8 cellular contexts compared by ENCODE assay signal in genomic region chrX:46561931-46562721, GRCh38. TPM values are rescaled to one million over a fixed set of nuclear protein-coding genes. Genes with fewer than 3 reads are reported as not detected.
DNase-seq lines count a peak whose midpoint lies in the region; ATAC-seq, FAIRE-seq and TF ChIP-seq lines count a peak whose summit lies in the region.

No MANE protein-coding gene starts in this region.

- POLR2A ChIA-PET in A549 (lab: Yijun Ruan, JAX), result no interaction called here
- POLR2A ChIA-PET in naive thymus-derived CD8-positive, alpha-beta T cell (lab: Charles Lee), result no interaction called here

- no peak for TF ChIP-seq POLR2A in A549 (IDR thresholded peaks at IDR 0.05; ENCODE audit: low read length)

- TF ChIP-seq CTCF in A549 (IDR thresholded peaks at IDR 0.05), result no peak

- H3K4me1 ChIP-seq in A549, result peaks cover 16% of the 10 kb centered on the region

- ATAC-seq in A549 (no peak), GM18907 (IDR thresholded peaks at IDR 0.05; ENCODE audit: unreplicated experiment) (peak; percentile 99), HG03045 (IDR thresholded peaks at IDR 0.05; ENCODE audit: unreplicated experiment) (peak; percentile 97), naive B cell (ENCODE audit: low read depth in 2 of 2) (peak; percentile 96)
- no peak for ATAC-seq in naive thymus-derived CD8-positive, alpha-beta T cell

- FAIRE-seq in A549 (lab: Jason Lieb, UNC), result no peak

- H3K27ac Mint-ChIP-seq in naive B cell, result peak overlapping the region in 3 of 6 donors; percentile 43 to 60 (median 50)
- H3K27ac Mint-ChIP-seq in naive thymus-derived CD8-positive, alpha-beta T cell, result peak overlapping the region in 3 of 10 donors; percentile 15 to 71 (median 40)

- no peak overlapping the region for H3K4me2 ChIP-seq in A549

- H3K4me3 ChIP-seq in A549, result no peak overlapping the region

- peaks cover 13 to 46% (median 19%) of the 10 kb centered on the region in 3 donors for H3K27me3 Mint-ChIP-seq in naive B cell
- no peaks in the 10 kb centered on the region for H3K27me3 Mint-ChIP-seq in naive thymus-derived CD8-positive, alpha-beta T cell

- peak overlapping the region; percentile 20 to 38; a peak in 2 of 6 replicates for H3K27ac ChIP-seq in A549

- no peak for TF ChIP-seq RAD21 in A549 (conservative IDR thresholded peaks at IDR 0.05 in 1 of 2, IDR thresholded peaks at IDR 0.05 in 1 of 2)

- H3K9me3 ChIP-seq in A549, result no peaks in the 10 kb centered on the region

- DNase-seq in A549 (ENCODE audit: low read depth in 1 of 2, low spot score in 1 of 2), result no peak
- peak; percentile 74 for DNase-seq in RPMI7951 (ENCODE audit: low read depth)
- DNase-seq in naive B cell, result peak; percentile 46
- no peak for DNase-seq in naive thymus-derived CD8-positive, alpha-beta T cell
- DNase-seq in kidney glomerular epithelial cell (lab: John Stamatoyannopoulos, UW), result no peak
- DNase-seq in epidermal melanocyte (ENCODE audit: insufficient read length, low spot score), result no peak

- CTCF ChIA-PET in A549 (lab: Yijun Ruan, JAX), result interaction anchor here (0.6 to 2.0 kb wide), 4 partner anchors 10 to 232 kb away, joined by 3 to 7 read pairs (median 4); no protein-coding TSS in a partner anchor

- peaks cover 0 to 6% of the 10 kb centered on the region in 2 donors for H3K36me3 Mint-ChIP-seq in naive B cell
- H3K36me3 Mint-ChIP-seq in naive thymus-derived CD8-positive, alpha-beta T cell, result peaks cover 0 to 11% (median 0%) of the 10 kb centered on the region in 3 donors

- peaks cover 12 to 20% (median 17%) of the 10 kb centered on the region in 3 donors for H3K4me1 Mint-ChIP-seq in naive B cell
- H3K4me1 Mint-ChIP-seq in naive thymus-derived CD8-positive, alpha-beta T cell, result peaks cover 2 to 16% (median 4%) of the 10 kb centered on the region in 4 donors

- WGBS in A549 (ENCODE audit: missing lambda C conversion rate), result 87% methylated on average over 5 of the region's 5 CpGs

- peaks cover 0 to 9% (median 0%) of the 10 kb centered on the region in 7 donors for H3K9me3 Mint-ChIP-seq in naive B cell
- peaks cover 0 to 2% (median 0%) of the 10 kb centered on the region in 9 donors for H3K9me3 Mint-ChIP-seq in naive thymus-derived CD8-positive, alpha-beta T cell

- TF ChIP-seq EP300 in A549 (IDR thresholded peaks at IDR 0.05), result no peak

- H3K4me3 Mint-ChIP-seq in naive B cell, result peak overlapping the region in 6 of 8 donors; percentile 6 to 61 (median 39)
- peak overlapping the region in 1 of 10 donors; percentile 29 for H3K4me3 Mint-ChIP-seq in naive thymus-derived CD8-positive, alpha-beta T cell

TF ChIP-seq in A549, 52 proteins besides CTCF, POLR2A, EP300 and RAD21:
- no peak for TF ChIP-seq FOXS1 (CRISPR knock-in tag; IDR thresholded peaks at IDR 0.05)
- no peak for TF ChIP-seq ESRRA (IDR thresholded peaks at IDR 0.05; ENCODE audit: borderline replicate concordance, low read length)
- TF ChIP-seq POLR2AphosphoS2 (conservative IDR thresholded peaks at IDR 0.05; ENCODE audit: low read length), result no peak
- no peak for TF ChIP-seq CBX2 (IDR thresholded peaks at IDR 0.05; ENCODE audit: borderline replicate concordance, low read depth)
- TF ChIP-seq CBX8 (IDR thresholded peaks at IDR 0.05), result no peak
- TF ChIP-seq MAZ (IDR thresholded peaks at IDR 0.05; ENCODE audit: borderline replicate concordance, low read depth, low read length), result no peak
- no peak for TF ChIP-seq ZSCAN20 (CRISPR knock-in tag; IDR thresholded peaks at IDR 0.05)
- no peak for TF ChIP-seq MAFK (IDR thresholded peaks at IDR 0.05; ENCODE audit: partially characterized antibody)
- TF ChIP-seq SMC3 (IDR thresholded peaks at IDR 0.05), result no peak
- no peak for TF ChIP-seq KDM5A (IDR thresholded peaks at IDR 0.05)
- no peak for TF ChIP-seq HEYL (CRISPR knock-in tag; IDR thresholded peaks at IDR 0.05)
- no peak for TF ChIP-seq RARB (CRISPR knock-in tag; IDR thresholded peaks at IDR 0.05)

RNA-seq across cellular contexts. Expression of gene CHST7, which starts 11.4 kb away (rescaled TPM):
- polyA plus RNA-seq in A549 (2011; rRNA removed) (6.3 and 6.5 TPM in 2 replicates), A549 (2017; fragmentation: RNase III; extraction: RNeasy Plus Mini Kit Qiagen cat#74134 plus additional on column Dnase treatment) (15.3 to 20.8 TPM (median 18.8 TPM) in 3 replicates), naive B cell (ENCODE audit: low read depth in 6 of 6) (1 to 10 TPM in 3 of 6 donors, under 1 TPM in 3; 0.88 to 2.4 (median 1.0) TPM)
- 9.9 and 17.3 TPM in 2 replicates for polyA plus RNA-seq in A549 (2012; cell fraction: cytosol; rRNA removed)
- polyA plus RNA-seq in A549 (2012; cell fraction: nucleus; rRNA removed), result 14.0 and 24.6 TPM in 2 replicates
- polyA minus RNA-seq in A549 (2011; rRNA and poly(A)+ RNA removed), result 2.7 and 3.9 TPM in 2 replicates
- 3.7 and 6.7 TPM in 2 replicates for total RNA-seq in RPMI7951 (2014; rRNA removed; shearing (Covaris generic))
- under 1 TPM; 0.52 to 0.74 TPM for total RNA-seq in naive thymus-derived CD8-positive, alpha-beta T cell
- polyA plus RNA-seq in naive thymus-derived CD8-positive, alpha-beta T cell, result 1 to 10 TPM in 1 of 3 donors, under 1 TPM in 2; 0.11 to 1.1 (median 0.60) TPM

RNA-seq across cellular contexts. Expression of gene ZNF674, which starts 16.9 kb away (rescaled TPM):
- 6.3 and 6.9 TPM in 2 replicates for polyA plus RNA-seq in A549 (2011; rRNA removed)
- 1.7 and 2.1 TPM in 2 replicates for polyA plus RNA-seq in A549 (2012; cell fraction: cytosol; rRNA removed)
- polyA plus RNA-seq in A549 (2012; cell fraction: nucleus; rRNA removed), result 2.0 and 2.9 TPM in 2 replicates
- 2.2 to 3.1 TPM (median 2.6 TPM) in 3 replicates for polyA plus RNA-seq in A549 (2017; fragmentation: RNase III; extraction: RNeasy Plus Mini Kit Qiagen cat#74134 plus additional on column Dnase treatment)
- polyA minus RNA-seq in A549 (2011; rRNA and poly(A)+ RNA removed), result 19.5 and 28.6 TPM in 2 replicates
- 4.8 and 7.2 TPM in 2 replicates for total RNA-seq in RPMI7951 (2014; rRNA removed; shearing (Covaris generic))
- polyA plus RNA-seq in naive B cell (ENCODE audit: low read depth in 6 of 6), result 1 to 10 TPM in 1 of 6 donors, under 1 TPM in 3, not detected in 2; 0.28 to 1.0 (median 0.57) TPM
- total RNA-seq in naive thymus-derived CD8-positive, alpha-beta T cell, result 1 to 10 TPM; 4.4 to 6.0 TPM
- under 1 TPM in 2 of 3 donors, not detected in 1; 0.36 to 0.79 TPM for polyA plus RNA-seq in naive thymus-derived CD8-positive, alpha-beta T cell

Comparison
In these comparisons a context has a peak if more than half of its experiments do, and no peak if none do; other contexts are left out.
1. ATAC-seq: peak in GM18907 (single experiment), HG03045 (single experiment) and naive B cell (2 of 2); none in A549 (0 of 2) and naive thymus-derived CD8-positive, alpha-beta T cell (0 of 2).
2. DNase-seq: peak in RPMI7951 (single experiment) and naive B cell (single experiment); none in A549 (0 of 2), naive thymus-derived CD8-positive, alpha-beta T cell (0 of 10), kidney glomerular epithelial cell (single experiment) and epidermal melanocyte (single experiment).